Comparison of ENCODE assay signal across 11 cellular contexts in genomic region chr2:68366083-68366560, GRCh38. TPM values are rescaled to one million over a fixed set of nuclear protein-coding genes. Genes with fewer than 3 reads are reported as not detected.
DNase-seq lines count a peak whose midpoint lies in the region; ATAC-seq, FAIRE-seq and TF ChIP-seq lines count a peak whose summit lies in the region.
"Had no signal": no experiment of that assay in that cellular context is flagged by ENCODE, and none has a peak within 500 bp of the region (broad histone marks: within the 10 kb centered on the region; RNA-seq: fewer than 3 reads in every experiment).

No MANE protein-coding gene starts in this region.

- FAIRE-seq in urothelium cell line (lab: Jason Lieb, UNC) = peak; percentile 17

- peak in 2 of 4 donors; percentile 37 to 43 for ATAC-seq in heart left ventricle
- ATAC-seq in HG03342 (IDR thresholded peaks at IDR 0.05; ENCODE audit: unreplicated experiment) = peak; percentile 46
- peak; percentile 43 for ATAC-seq in central memory CD8-positive, alpha-beta T cell (replicated peaks; ENCODE audit: extremely low read depth, poor library complexity, severe bottlenecking)

- H3K9me3 ChIP-seq in heart left ventricle (no peaks in the 10 kb centered on the region), right atrium auricular region (no peaks in the 10 kb centered on the region), thyroid gland (no peaks in the 10 kb centered on the region)

- H3K27me3 ChIP-seq in heart left ventricle (no peaks in the 10 kb centered on the region), right atrium auricular region (no peaks in the 10 kb centered on the region), thyroid gland (no peaks in the 10 kb centered on the region)

- peak overlapping the region; percentile 98 for H3K4me3 Mint-ChIP-seq in central memory CD8-positive, alpha-beta T cell

- TF ChIP-seq CTCF in heart left ventricle (IDR thresholded peaks at IDR 0.05) = no peak
- no peak for TF ChIP-seq CTCF in right atrium auricular region (IDR thresholded peaks at IDR 0.05)
- no peak for TF ChIP-seq CTCF in thyroid gland (IDR thresholded peaks at IDR 0.05)

- H3K27ac Mint-ChIP-seq in central memory CD8-positive, alpha-beta T cell (ENCODE audit: low read depth) = peak overlapping the region; percentile 91

- no peaks in the 10 kb centered on the region for H3K36me3 ChIP-seq in heart left ventricle
- H3K36me3 ChIP-seq in right atrium auricular region = no peaks in the 10 kb centered on the region
- no peaks in the 10 kb centered on the region for H3K36me3 ChIP-seq in thyroid gland

- H3K27me3 Mint-ChIP-seq in central memory CD8-positive, alpha-beta T cell = no peaks in the 10 kb centered on the region

- intact Hi-C loops in heart left ventricle (cut with DNase I) (no loop called here), thyroid gland (cut with DNase I) (no loop called here)

- H3K4me1 Mint-ChIP-seq in central memory CD8-positive, alpha-beta T cell = peaks cover 72% of the 10 kb centered on the region

- peaks cover 6% of the 10 kb centered on the region for H3K9me3 Mint-ChIP-seq in central memory CD8-positive, alpha-beta T cell

- peak in 1 of 5 donors; percentile 27 for DNase-seq in heart left ventricle
- no peak for DNase-seq in right atrium auricular region (ENCODE audit: low spot score)
- DNase-seq in central memory CD8-positive, alpha-beta T cell (ENCODE audit: low spot score in 2 of 2) = no peak
- DNase-seq in urothelium cell line (ENCODE audit: low spot score) = no peak
- DNase-seq in stimulated activated CD4-positive, alpha-beta T cell treated with anti-CD3 and anti-CD28 coated beads, Interleukin-1b, Interleukin-23, amount 100 ng/mL, for 48 hours = no peak
- no peak for DNase-seq in NCI-H345 (lab: John Stamatoyannopoulos, UW)
- no peak for DNase-seq in thyroid gland
- DNase-seq: stimulated activated CD4-positive, alpha-beta T cell treated with anti-CD3 and anti-CD28 coated beads, Interleukin-2, amount 100 ng/mL, for 48 hours had no signal

- H3K27ac ChIP-seq in heart left ventricle = peak overlapping the region in 3 of 12 donors; percentile 50 to 86 (median 55)
- H3K27ac ChIP-seq in right atrium auricular region = peak overlapping the region in 1 of 2 donors; percentile 10
- no peak overlapping the region for H3K27ac ChIP-seq in thyroid gland
- H3K27ac ChIP-seq: C4-2B had no signal

- 80 to 90% (median 88%) methylated on average over 4 of the region's 4 CpGs for WGBS in heart left ventricle, 4 donors
- WGBS in thyroid gland, 2 donors = 82 to 83% methylated on average over 4 of the region's 4 CpGs

- H3K36me3 Mint-ChIP-seq in central memory CD8-positive, alpha-beta T cell (ENCODE audit: insufficient read depth) = peaks cover 42% of the 10 kb centered on the region

- TF ChIP-seq POLR2A in heart left ventricle (IDR thresholded peaks at IDR 0.05) = no peak
- TF ChIP-seq POLR2A in thyroid gland (IDR thresholded peaks at IDR 0.05) = no peak

- H3K4me3 ChIP-seq in heart left ventricle = peak overlapping the region in 9 of 12 donors; percentile 3 to 66 (median 38)
- peak overlapping the region in 1 of 2 donors; percentile 24 for H3K4me3 ChIP-seq in right atrium auricular region
- no peak overlapping the region for H3K4me3 ChIP-seq in thyroid gland (replicated peaks in 1 of 3)

- H3K4me1 ChIP-seq in heart left ventricle = peaks cover 0 to 50% (median 0%) of the 10 kb centered on the region in 12 donors
- peaks cover 0 to 6% of the 10 kb centered on the region in 2 donors for H3K4me1 ChIP-seq in right atrium auricular region
- no peaks in the 10 kb centered on the region for H3K4me1 ChIP-seq in thyroid gland

RNA-seq across cellular contexts. Expression of gene PLEK, which starts 1.0 kb away (rescaled TPM):
- 10 to 100 TPM in 2 of 9 donors, 1 to 10 TPM in 7; 1.3 to 90.0 (median 3.4) TPM for total RNA-seq in heart left ventricle
- 1 to 10 TPM; 1.4 to 1.5 TPM for polyA plus RNA-seq in heart left ventricle
- 1 to 10 TPM; 3.1 to 4.4 TPM for total RNA-seq in right atrium auricular region
- 10 to 100 TPM in 2 of 4 donors, 1 to 10 TPM in 2; 3.4 to 12.0 (median 7.9) TPM for total RNA-seq in thyroid gland
- total RNA-seq: LHCN-M2 had no signal

RNA-seq across cellular contexts. Expression of gene CNRIP1, which starts 46.4 kb away (rescaled TPM):
- total RNA-seq in heart left ventricle (10 to 100 TPM in 3 of 9 donors, 1 to 10 TPM in 6; 5.8 to 17.3 (median 7.7) TPM), right atrium auricular region (10 to 100 TPM in 1 of 2 donors, 1 to 10 TPM in 1; 9.9 to 24.9 TPM), thyroid gland (10 to 100 TPM in 3 of 4 donors, 1 to 10 TPM in 1; 2.5 to 25.7 (median 17.1) TPM)
- polyA plus RNA-seq in heart left ventricle = 10 to 100 TPM in 1 of 2 donors, 1 to 10 TPM in 1; 6.6 to 11.0 TPM

Comparison
In these comparisons a context has a peak if more than half of its experiments do, and no peak if none do; other contexts are left out.
1. H3K4me3 ChIP-seq: peak in heart left ventricle (9 of 12); none in thyroid gland (0 of 3).